Comparison of ENCODE assay signal across 18 cellular contexts in genomic region chr1:114610546-114611245, GRCh38. TPM values are rescaled to one million over a fixed set of nuclear protein-coding genes. Genes with fewer than 3 reads are reported as not detected.
DNase-seq lines count a peak whose midpoint lies in the region; ATAC-seq and TF ChIP-seq lines count a peak whose summit lies in the region.
"Had no signal": no experiment of that assay in that cellular context is flagged by ENCODE, and none has a peak within 500 bp of the region (broad histone marks: within the 10 kb centered on the region; RNA-seq: fewer than 3 reads in every experiment).

No MANE protein-coding gene starts in this region.

- H3K27ac Mint-ChIP-seq in natural killer cell treated with Interleukin-12 subunit alpha and Interleukin-12 subunit beta and Interleukin-15 and Interleukin-18, amount 100 ng/mL, for 72 hours = no peak overlapping the region

- H3K36me3 Mint-ChIP-seq in natural killer cell treated with Interleukin-12 subunit alpha and Interleukin-12 subunit beta and Interleukin-15 and Interleukin-18, amount 100 ng/mL, for 72 hours = no peaks in the 10 kb centered on the region

- peak overlapping the region; percentile 71 for H3K4me2 ChIP-seq in smooth muscle cell
- H3K4me2 ChIP-seq: PC-9 had no signal

- TF ChIP-seq CTCF in RWPE2 (IDR thresholded peaks at IDR 0.05; ENCODE audit: poor library complexity, severe bottlenecking) = no peak
- TF ChIP-seq CTCF in smooth muscle cell (IDR thresholded peaks at IDR 0.05; ENCODE audit: borderline replicate concordance, insufficient read depth, poor library complexity, severe bottlenecking) = no peak

- H3K27me3 ChIP-seq in RWPE2 (ENCODE audit: insufficient read depth, poor library complexity, severe bottlenecking) = no peaks in the 10 kb centered on the region
- H3K27me3 ChIP-seq in smooth muscle cell (ENCODE audit: low read depth) = no peaks in the 10 kb centered on the region
- H3K27me3 ChIP-seq: pancreas had no signal

- DNase-seq in HPDE6-E6E7 (ENCODE audit: extremely low spot score) (peak; percentile 79), RWPE2 (ENCODE audit: low spot score) (peak; percentile 63), fibroblast of peridontal ligament (ENCODE audit: extremely low read depth) (peak; percentile 21), smooth muscle cell (lab: John Stamatoyannopoulos, UW; ENCODE audit: unreplicated experiment) (no peak)
- no peak for DNase-seq in natural killer cell treated with Interleukin-12 subunit alpha and Interleukin-12 subunit beta and Interleukin-15 and Interleukin-18, amount 100 ng/mL, for 72 hours (ENCODE audit: low spot score)
- no peak for DNase-seq in stimulated activated CD4-positive, alpha-beta T cell treated with anti-CD3 and anti-CD28 coated beads, Interleukin-2, amount 100 ng/mL, for 24 hours
- no peak for DNase-seq in stimulated activated CD4-positive, alpha-beta T cell treated with anti-CD3 and anti-CD28 coated beads, Interleukin-2, amount 100 ng/mL, for 48 hours
- DNase-seq: activated effector memory CD4-positive, alpha-beta T cell treated with anti-CD3 and anti-CD28 coated beads, Interleukin-2, amount 50 U/mL, for 16 hours; effector CD4-positive, alpha-beta T cell; glutamatergic neuron; kidney; NCI-H1048; pancreas; stimulated activated CD4-positive, alpha-beta T cell treated with anti-CD3 and anti-CD28 coated beads, Interleukin-15, amount 100 ng/mL, for 24 hours; WERI-Rb-1 had no signal

- H3K9me3 Mint-ChIP-seq in natural killer cell treated with Interleukin-12 subunit alpha and Interleukin-12 subunit beta and Interleukin-15 and Interleukin-18, amount 100 ng/mL, for 72 hours = no peaks in the 10 kb centered on the region

- no peaks in the 10 kb centered on the region for H3K79me2 ChIP-seq in smooth muscle cell (ENCODE audit: low read depth)

- no peaks in the 10 kb centered on the region for H3K9me3 ChIP-seq in RWPE2 (ENCODE audit: severe bottlenecking)
- H3K9me3 ChIP-seq in smooth muscle cell (replicated peaks; ENCODE audit: low read depth) = no peaks in the 10 kb centered on the region
- H3K9me3 ChIP-seq: pancreas had no signal

- no peaks in the 10 kb centered on the region for H4K20me1 ChIP-seq in smooth muscle cell (ENCODE audit: low read depth)

- no peaks in the 10 kb centered on the region for H3F3A ChIP-seq in smooth muscle cell (ENCODE audit: low read depth)

- peaks cover 13% of the 10 kb centered on the region for H3K36me3 ChIP-seq in RWPE2 (ENCODE audit: low read depth)
- peaks cover 3% of the 10 kb centered on the region for H3K36me3 ChIP-seq in smooth muscle cell (ENCODE audit: low read depth)
- H3K36me3 ChIP-seq: pancreas, WERI-Rb-1 had no signal

- H3K4me3 ChIP-seq in RWPE2 (ENCODE audit: severe bottlenecking) (peak overlapping the region; percentile 14), smooth muscle cell (no peak overlapping the region)
- H3K4me3 ChIP-seq: pancreas, PC-9 had no signal

- H3K4me1 ChIP-seq in RWPE2 (ENCODE audit: insufficient read depth, poor library complexity, severe bottlenecking) (peaks cover 18% of the 10 kb centered on the region), smooth muscle cell (ENCODE audit: low read depth) (no peaks in the 10 kb centered on the region)
- H3K4me1 ChIP-seq: pancreas had no signal

- peak overlapping the region; percentile 92 for H2AFZ ChIP-seq in smooth muscle cell (ENCODE audit: low read depth)
- H2AFZ ChIP-seq: PC-9 had no signal

- no peaks in the 10 kb centered on the region for H3K4me1 Mint-ChIP-seq in natural killer cell treated with Interleukin-12 subunit alpha and Interleukin-12 subunit beta and Interleukin-15 and Interleukin-18, amount 100 ng/mL, for 72 hours (ENCODE audit: low read depth in 2 of 2)

- peak overlapping the region; percentile 84 for H3K27ac ChIP-seq in RWPE2 (ENCODE audit: poor library complexity, severe bottlenecking)
- peak overlapping the region; percentile 99 for H3K27ac ChIP-seq in smooth muscle cell (ENCODE audit: low read depth)
- H3K27ac ChIP-seq: C4-2B, pancreas, PC-9, WERI-Rb-1 had no signal

- 66% methylated on average over 9 of the region's 9 CpGs for WGBS in smooth muscle cell (ENCODE audit: low lambda C conversion rate)

- peak overlapping the region; percentile 89 for H3K9ac ChIP-seq in smooth muscle cell (ENCODE audit: low read depth)

- peak; percentile 97 for ATAC-seq in RWPE2 (ENCODE audit: low read depth)
- no peak for ATAC-seq in natural killer cell treated with Interleukin-12 subunit alpha and Interleukin-12 subunit beta and Interleukin-15 and Interleukin-18, amount 100 ng/mL, for 72 hours
- ATAC-seq: HepG2 had no signal

- H3K27me3 Mint-ChIP-seq in natural killer cell treated with Interleukin-12 subunit alpha and Interleukin-12 subunit beta and Interleukin-15 and Interleukin-18, amount 100 ng/mL, for 72 hours = peaks cover 0 to 11% of the 10 kb centered on the region in 2 donors

- H3K4me3 Mint-ChIP-seq in natural killer cell treated with Interleukin-12 subunit alpha and Interleukin-12 subunit beta and Interleukin-15 and Interleukin-18, amount 100 ng/mL, for 72 hours = no peak overlapping the region

RNA-seq across cellular contexts. Expression of gene BCAS2, which starts 29.3 kb away (rescaled TPM):
- total RNA-seq in smooth muscle cell = 49.3 and 65.5 TPM in 2 replicates
- polyA plus RNA-seq in smooth muscle cell = 57.0 and 61.2 TPM in 2 replicates
- 10 to 100 TPM; 34.7 to 44.2 TPM for total RNA-seq in natural killer cell treated with Interleukin-12 subunit alpha and Interleukin-12 subunit beta and Interleukin-15 and Interleukin-18, amount 100 ng/mL, for 72 hours

RNA-seq across cellular contexts. Expression of gene DENND2C, which starts 59.2 kb away (rescaled TPM):
- 4.1 and 8.6 TPM in 2 replicates for total RNA-seq in smooth muscle cell
- 1.4 and 2.9 TPM in 2 replicates for polyA plus RNA-seq in smooth muscle cell
- 1 to 10 TPM in 1 of 2 donors, under 1 TPM in 1; 0.81 to 1.2 TPM for total RNA-seq in natural killer cell treated with Interleukin-12 subunit alpha and Interleukin-12 subunit beta and Interleukin-15 and Interleukin-18, amount 100 ng/mL, for 72 hours

Comparison
In these comparisons a context has a peak if more than half of its experiments do, and no peak if none do; other contexts are left out.
1. DNase-seq: peak in HPDE6-E6E7 (single experiment), RWPE2 (single experiment) and fibroblast of peridontal ligament (single experiment); none in smooth muscle cell (single experiment), natural killer cell treated with Interleukin-12 subunit alpha and Interleukin-12 subunit beta and Interleukin-15 and Interleukin-18, amount 100 ng/mL, for 72 hours (single experiment), stimulated activated CD4-positive, alpha-beta T cell treated with anti-CD3 and anti-CD28 coated beads, Interleukin-2, amount 100 ng/mL, for 24 hours (0 of 2) and stimulated activated CD4-positive, alpha-beta T cell treated with anti-CD3 and anti-CD28 coated beads, Interleukin-2, amount 100 ng/mL, for 48 hours (0 of 2).